ENCODE assay signal across 5 cellular contexts in the genomic region with DNA sequence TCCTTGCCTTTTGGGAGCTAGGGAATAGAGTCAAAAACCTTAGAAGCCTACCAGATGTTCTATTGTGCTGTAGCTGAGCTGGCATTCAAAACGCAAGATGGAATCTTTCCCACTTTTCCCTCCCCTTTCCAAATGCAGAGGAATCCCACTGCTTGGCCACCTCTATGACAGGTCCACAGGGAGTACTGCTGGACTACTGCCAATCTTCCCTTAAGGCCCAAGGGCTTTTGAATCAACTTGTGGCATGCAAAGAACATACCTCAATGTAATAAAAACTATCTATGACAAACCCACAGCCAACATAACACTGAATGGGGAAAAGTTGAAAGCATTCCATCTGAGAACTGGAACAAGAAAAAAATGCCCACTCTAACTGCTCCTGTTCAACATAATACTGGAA.
"Had no signal": no experiment of that assay in that cellular context is flagged by ENCODE, and none has a peak within 500 bp of the region (broad histone marks: within the 10 kb centered on the region; RNA-seq: fewer than 3 reads in every experiment).

No MANE protein-coding gene starts in this region.

- DNase-seq: H9, HCEC 1CT, IMR-90 had no signal

- H3K4me3 ChIP-seq: GM23338, K562 had no signal
